Comparison of ENCODE assay signal across 8 cellular contexts in the genomic region with DNA sequence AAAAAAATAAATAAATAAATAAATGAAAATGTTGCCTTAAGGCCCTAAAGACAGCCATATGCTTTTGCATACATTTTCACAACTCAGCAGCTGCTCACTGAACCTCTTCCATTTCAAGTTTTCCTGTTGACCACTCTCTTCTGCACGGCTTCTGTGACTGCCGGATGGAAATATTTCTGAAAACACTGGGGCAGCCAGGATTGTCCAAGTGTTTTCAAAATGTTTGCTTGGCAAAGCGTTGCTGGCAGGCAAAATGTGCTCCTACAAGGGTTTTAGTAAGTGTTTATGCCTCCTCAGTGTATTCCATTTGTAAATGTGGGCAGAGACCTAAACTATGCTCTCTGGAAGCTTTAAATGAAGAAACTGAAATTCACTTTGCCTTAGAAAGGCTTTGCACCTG.
"Had no signal": no experiment of that assay in that cellular context is flagged by ENCODE, and none has a peak within 500 bp of the region (broad histone marks: within the 10 kb centered on the region; RNA-seq: fewer than 3 reads in every experiment).

No MANE protein-coding gene starts in this region.

- H3K27ac Mint-ChIP-seq: HFFc6 had no signal

- H3K4me3 Mint-ChIP-seq: HFFc6 had no signal

- ATAC-seq: HCT116, K562 had no signal

- DNase-seq: GM23248, GOT3, H7, HFFc6, IMR-90, KG1 had no signal
